Comparison of ENCODE assay signal across 15 cellular contexts in the genomic region with DNA sequence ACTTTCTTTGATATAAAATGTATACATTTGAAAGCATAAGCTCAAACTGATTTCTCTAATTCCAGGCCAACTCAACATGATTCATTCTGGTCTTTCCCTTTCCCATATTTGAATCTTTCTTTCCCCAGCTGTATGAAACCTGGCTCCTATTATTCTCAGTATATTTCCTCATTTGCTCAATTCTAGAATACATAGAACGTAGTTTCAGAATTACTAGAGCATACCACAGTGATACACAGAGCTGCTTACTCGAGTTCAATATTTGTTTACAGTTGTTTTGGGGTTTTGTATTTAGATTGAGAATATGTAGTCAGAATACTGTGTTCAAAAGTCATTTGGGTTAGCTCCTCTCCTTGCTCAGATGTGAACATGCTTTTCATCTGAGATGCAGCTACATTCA. TPM values are rescaled to one million over a fixed set of nuclear protein-coding genes. Genes with fewer than 3 reads are reported as not detected.
DNase-seq lines count a peak whose midpoint lies in the region; ATAC-seq and TF ChIP-seq lines count a peak whose summit lies in the region.
"Had no signal": no experiment of that assay in that cellular context is flagged by ENCODE, and none has a peak within 500 bp of the region (broad histone marks: within the 10 kb centered on the region; RNA-seq: fewer than 3 reads in every experiment).

No MANE protein-coding gene starts in this region.

- ATAC-seq in GM18517 (IDR thresholded peaks at IDR 0.05; ENCODE audit: unreplicated experiment), result peak; percentile 68
- peak; percentile 49 for ATAC-seq in GM19397 (IDR thresholded peaks at IDR 0.05; ENCODE audit: unreplicated experiment)
- peak; percentile 58 for ATAC-seq in HG02763 (IDR thresholded peaks at IDR 0.05; ENCODE audit: unreplicated experiment)
- peak; percentile 47 for ATAC-seq in HG03460 (IDR thresholded peaks at IDR 0.05; ENCODE audit: unreplicated experiment)
- no peak for ATAC-seq in left cardiac atrium
- ATAC-seq: gastroesophageal sphincter had no signal

- H3K27ac ChIP-seq in dorsolateral prefrontal cortex, result no peak overlapping the region
- H3K27ac ChIP-seq in CD4-positive, alpha-beta memory T cell (ENCODE audit: low read depth, low read length), result no peak overlapping the region
- H3K27ac ChIP-seq: C4-2B, gastroesophageal sphincter, skin epidermis had no signal

- no peaks in the 10 kb centered on the region for H3K27me3 ChIP-seq in dorsolateral prefrontal cortex
- no peaks in the 10 kb centered on the region for H3K27me3 ChIP-seq in CD4-positive, alpha-beta memory T cell (ENCODE audit: insufficient read depth, low read length)

- intact Hi-C loops in dorsolateral prefrontal cortex (cut with DNase I) (no loop called here), left cardiac atrium (cut with DNase I) (no loop called here)
- intact Hi-C loops in CD4-positive, alpha-beta memory T cell (cut with micrococcal nuclease), result no loop called here

- DNase-seq in dorsolateral prefrontal cortex (no peak), left cardiac atrium (no peak), H4 (ENCODE audit: low spot score) (no peak)
- DNase-seq in CD4-positive, alpha-beta memory T cell, result no peak
- DNase-seq: aorta, GOT3, KBM-7, nephron progenitor cell had no signal

- H3K36me3 Mint-ChIP-seq in CD4-positive, alpha-beta memory T cell, result no peaks in the 10 kb centered on the region

- H3K36me3 ChIP-seq in CD4-positive, alpha-beta memory T cell (ENCODE audit: insufficient read depth, low read length), result no peaks in the 10 kb centered on the region
- H3K36me3 ChIP-seq: gastroesophageal sphincter had no signal

- H3K9me3 Mint-ChIP-seq in CD4-positive, alpha-beta memory T cell, result no peaks in the 10 kb centered on the region
- H3K9me3 Mint-ChIP-seq: nephron progenitor cell had no signal

- no peaks in the 10 kb centered on the region for H3K9me3 ChIP-seq in CD4-positive, alpha-beta memory T cell (ENCODE audit: control insufficient read depth in 1 of 2, low read length in 2 of 2)
- H3K9me3 ChIP-seq: gastroesophageal sphincter had no signal

- peaks cover 0 to 6% (median under 1%) of the 10 kb centered on the region in 4 donors for H3K4me1 Mint-ChIP-seq in CD4-positive, alpha-beta memory T cell

- no peak overlapping the region for H3K4me3 ChIP-seq in dorsolateral prefrontal cortex
- no peak overlapping the region for H3K4me3 ChIP-seq in CD4-positive, alpha-beta memory T cell (ENCODE audit: low read length in 2 of 2)
- H3K4me3 ChIP-seq: gastroesophageal sphincter, skin epidermis had no signal

- TF ChIP-seq CTCF in dorsolateral prefrontal cortex (IDR thresholded peaks at IDR 0.05 in 54 of 56, conservative IDR thresholded peaks at IDR 0.05 in 2 of 56; ENCODE audit: low read depth in 1 of 56, partially characterized antibody in 56 of 56), result no peak

- no peaks in the 10 kb centered on the region for H3K4me1 ChIP-seq in CD4-positive, alpha-beta memory T cell (ENCODE audit: insufficient read depth, low read length)
- H3K4me1 ChIP-seq: gastroesophageal sphincter had no signal

- POLR2A ChIA-PET in CD4-positive, alpha-beta memory T cell (lab: Charles Lee; ENCODE audit: partially characterized antibody), result no interaction called here

- H3K4me3 Mint-ChIP-seq in CD4-positive, alpha-beta memory T cell, result no peak overlapping the region
- H3K4me3 Mint-ChIP-seq: nephron progenitor cell had no signal

- CTCF ChIA-PET in CD4-positive, alpha-beta memory T cell (lab: Charles Lee; ENCODE audit: partially characterized antibody), result interaction anchor here (1.5 kb wide), 1 partner anchor 57 kb away, joined by 3 read pairs; no protein-coding TSS in a partner anchor

- peaks cover 0 to 1% of the 10 kb centered on the region in 2 donors for H3K27me3 Mint-ChIP-seq in CD4-positive, alpha-beta memory T cell

- H3K27ac Mint-ChIP-seq in CD4-positive, alpha-beta memory T cell, result no peak overlapping the region

RNA-seq across cellular contexts. Expression of gene TNFRSF11A, which starts 43.0 kb away (rescaled TPM):
- 10 to 100 TPM in 6 of 120 experiments, 1 to 10 TPM in 113, under 1 TPM in 1; 0.77 to 12.0 (median 5.9) TPM for total RNA-seq in dorsolateral prefrontal cortex
- total RNA-seq in left cardiac atrium, result 1 to 10 TPM; 2.9 to 3.6 TPM
- 0.17 and 0.39 TPM in 2 replicates for total RNA-seq in H4 (2014; rRNA removed; shearing (Covaris generic))
- total RNA-seq in CD4-positive, alpha-beta memory T cell, result 1 to 10 TPM; 1.3 TPM
- 1 to 10 TPM in 1 of 2 donors, under 1 TPM in 1; 0.49 to 6.5 TPM for polyA plus RNA-seq in CD4-positive, alpha-beta memory T cell

Comparison
In these comparisons a context has a peak if more than half of its experiments do, and no peak if none do; other contexts are left out.
1. ATAC-seq: peak in GM18517 (single experiment), GM19397 (single experiment), HG02763 (single experiment) and HG03460 (single experiment); none in left cardiac atrium (0 of 2).